Comparison of ENCODE assay signal across 8 cellular contexts in genomic region chr22:20156611-20157415, GRCh38. TPM values are rescaled to one million over a fixed set of nuclear protein-coding genes. Genes with fewer than 3 reads are reported as not detected.
DNase-seq lines count a peak whose midpoint lies in the region; ATAC-seq and TF ChIP-seq lines count a peak whose summit lies in the region.

No MANE protein-coding gene starts in this region.

- intact Hi-C loops in Right ventricle myocardium inferior (cut with DNase I) (loop anchor here (1.0 kb wide), 2 partner anchors 111 to 128 kb away; partner anchors contain the start of gene RTN4R), posterior vena cava (cut with DNase I) (loop anchor here in 1 of 2 donors (2.0 to 5.0 kb wide), 2 partner anchors 110 to 128 kb away; partner anchors contain the start of gene RTN4R), upper lobe of right lung (cut with DNase I) (loop anchor here (5.0 kb wide), 1 partner anchor 130 kb away; no protein-coding TSS in a partner anchor)

- no peaks in the 10 kb centered on the region for H3K27me3 ChIP-seq in upper lobe of right lung

- peak; percentile 99 for TF ChIP-seq CTCF in upper lobe of right lung (IDR thresholded peaks at IDR 0.05)

- DNase-seq in EH (ENCODE audit: low read depth) = peak; percentile 71
- peak; percentile 44 for DNase-seq in LHCN-M2 (ENCODE audit: low read depth)
- DNase-seq in activated naive CD4-positive, alpha-beta T cell treated with anti-CD3 and anti-CD28 coated beads, Interleukin-2, amount 50 U/mL, for 16 hours = peak; percentile 85
- peak; percentile 86 for DNase-seq in Right ventricle myocardium inferior (ENCODE audit: missing footprints)
- peak; percentile 94 for DNase-seq in posterior vena cava (ENCODE audit: low spot score)
- DNase-seq in upper lobe of right lung = peak; percentile 89

- no peaks in the 10 kb centered on the region for H3K36me3 ChIP-seq in upper lobe of right lung

- no peak overlapping the region for H3K4me3 ChIP-seq in upper lobe of right lung

- no peak overlapping the region for H3K27ac ChIP-seq in upper lobe of right lung

- no peaks in the 10 kb centered on the region for H3K4me1 ChIP-seq in upper lobe of right lung

- no peaks in the 10 kb centered on the region for H3K9me3 ChIP-seq in upper lobe of right lung

- peak; percentile 75 for ATAC-seq in SK-N-SH treated with all-trans-retinoic acid at 6 μM for 48 hours
- ATAC-seq in Right ventricle myocardium inferior = peak; percentile 60
- ATAC-seq in upper lobe of right lung = peak; percentile 84
- no peak for ATAC-seq in GM19397 (IDR thresholded peaks at IDR 0.05; ENCODE audit: unreplicated experiment)

TF ChIP-seq in SK-N-SH treated with all-trans-retinoic acid at 6 μM for 48 hours, 23 proteins besides CTCF, POLR2A, EP300 and RAD21:
- TF ChIP-seq TCF4 (CRISPR knock-in tag; IDR thresholded peaks at IDR 0.05; ENCODE audit: borderline replicate concordance) = no peak
- TF ChIP-seq TOX (CRISPR knock-in tag; IDR thresholded peaks at IDR 0.05; ENCODE audit: borderline replicate concordance) = no peak
- TF ChIP-seq CSDC2 (CRISPR knock-in tag; IDR thresholded peaks at IDR 0.05) = no peak
- TF ChIP-seq ZNF565 (CRISPR knock-in tag; conservative IDR thresholded peaks at IDR 0.05; ENCODE audit: low read depth) = no peak
- TF ChIP-seq ESRRG (CRISPR knock-in tag; IDR thresholded peaks at IDR 0.05) = no peak
- no peak for TF ChIP-seq CSRNP3 (CRISPR knock-in tag; IDR thresholded peaks at IDR 0.05)
- no peak for TF ChIP-seq SNAI2 (CRISPR knock-in tag; IDR thresholded peaks at IDR 0.05)
- TF ChIP-seq RARB (CRISPR knock-in tag; IDR thresholded peaks at IDR 0.05) = no peak
- no peak for TF ChIP-seq ARNTL (CRISPR knock-in tag; IDR thresholded peaks at IDR 0.05; ENCODE audit: borderline replicate concordance, low read depth)
TF ChIP-seq in SK-N-SH treated with all-trans-retinoic acid at 6 μM for 48 hours: peak in this region for 0.

RNA-seq across cellular contexts. Expression of gene CCDC188, which starts 6.0 kb away (rescaled TPM):
- total RNA-seq in LHCN-M2 (2014; rRNA removed) (1.8 and 2.7 TPM in 2 replicates), Right ventricle myocardium inferior (0.32 TPM), posterior vena cava (1 to 10 TPM in 1 of 2 donors, under 1 TPM in 1; 1.00 to 2.5 TPM), upper lobe of right lung (1.6 TPM)
- polyA plus RNA-seq in LHCN-M2 (2012) = 1.2 TPM

RNA-seq across cellular contexts. Expression of gene ZDHHC8, which starts 25.2 kb away (rescaled TPM):
- total RNA-seq in LHCN-M2 (2014; rRNA removed) (14.8 and 19.6 TPM in 2 replicates), Right ventricle myocardium inferior (44.4 TPM), posterior vena cava (10 to 100 TPM; 45.6 to 46.3 TPM), upper lobe of right lung (88.0 TPM)
- 41.6 TPM for polyA plus RNA-seq in LHCN-M2 (2012)

RNA-seq across cellular contexts. Expression of gene TRMT2A, which starts 39.8 kb away (rescaled TPM):
- total RNA-seq in LHCN-M2 (2014; rRNA removed) = 35.8 and 50.4 TPM in 2 replicates
- polyA plus RNA-seq in LHCN-M2 (2012) = 35.4 TPM
- total RNA-seq in Right ventricle myocardium inferior = 24.5 TPM
- 10 to 100 TPM; 25.7 to 37.7 TPM for total RNA-seq in posterior vena cava
- total RNA-seq in upper lobe of right lung = 53.8 TPM

RNA-seq across cellular contexts. Expression of gene RANBP1, which starts 40.9 kb away (rescaled TPM):
- 843 and 851 TPM in 2 replicates for total RNA-seq in LHCN-M2 (2014; rRNA removed)
- polyA plus RNA-seq in LHCN-M2 (2012) = 201 TPM
- total RNA-seq in Right ventricle myocardium inferior = 42.7 TPM
- 10 to 100 TPM; 57.0 to 61.6 TPM for total RNA-seq in posterior vena cava
- total RNA-seq in upper lobe of right lung = 53.0 TPM

Comparison
In these comparisons a context has a peak if more than half of its experiments do, and no peak if none do; other contexts are left out.
1. DNase-seq: peak in every context shown above with its lines; median percentile 94 in posterior vena cava; 89 in upper lobe of right lung; 86 in Right ventricle myocardium inferior; 85 in activated naive CD4-positive, alpha-beta T cell treated with anti-CD3 and anti-CD28 coated beads, Interleukin-2, amount 50 U/mL, for 16 hours; 71 in EH; 44 in LHCN-M2.